ENCODE assay signal across 10 cellular contexts in the genomic region with DNA sequence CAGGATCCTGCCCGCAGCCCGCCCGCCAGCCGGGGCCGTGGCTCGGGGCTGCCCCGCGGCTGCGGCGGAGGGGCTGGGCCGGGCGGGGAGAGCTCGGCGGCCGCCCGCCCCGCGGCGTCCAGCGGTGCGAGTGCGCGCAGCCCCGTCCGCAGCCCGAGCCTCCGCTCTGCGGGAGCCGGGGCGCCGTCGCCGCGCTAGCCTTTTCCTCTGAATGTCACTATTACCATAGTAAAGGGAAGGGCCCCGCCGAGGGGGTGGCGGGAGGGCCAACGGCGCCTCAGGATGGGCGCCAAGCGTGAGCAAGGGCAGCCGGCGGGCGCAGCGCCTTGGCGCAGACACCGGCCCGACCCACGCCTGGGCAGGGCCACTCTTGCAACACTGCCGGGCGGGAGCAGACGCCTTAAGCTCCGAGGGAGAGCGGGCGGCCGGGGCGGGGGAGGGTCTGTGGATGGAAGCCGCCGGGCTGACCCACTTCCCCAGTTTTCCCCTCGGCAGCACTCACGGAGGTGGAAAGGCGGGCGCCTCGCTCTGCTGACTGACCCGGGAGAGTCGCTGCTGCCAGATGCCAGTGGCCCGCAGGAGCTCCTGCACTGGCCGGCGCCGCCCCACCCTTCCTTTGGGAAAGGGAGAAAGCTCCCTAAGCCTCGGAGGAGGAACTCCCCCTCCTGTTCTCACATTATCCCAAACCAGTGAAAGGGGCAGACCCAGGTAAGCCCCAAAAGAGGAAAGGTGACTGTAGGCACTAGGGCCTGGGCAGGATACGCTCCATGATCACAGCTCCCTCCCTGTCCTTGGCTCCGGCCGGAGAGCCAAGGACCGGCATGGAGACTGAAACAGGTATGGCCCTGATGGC.
DNase-seq lines count a peak whose midpoint lies in the region; ATAC-seq, FAIRE-seq and TF ChIP-seq lines count a peak whose summit lies in the region.
"Had no signal": no experiment of that assay in that cellular context is flagged by ENCODE, and none has a peak within 500 bp of the region (broad histone marks: within the 10 kb centered on the region; RNA-seq: fewer than 3 reads in every experiment).

No MANE protein-coding gene starts in this region.

- WGBS in heart left ventricle, 4 donors, result 1% methylated on average over 16 to 75 of the region's 75 CpGs
- WGBS in pancreas, 2 donors, result 0% methylated on average over 62 to 75 of the region's 75 CpGs

- TF ChIP-seq CTCF in heart left ventricle (IDR thresholded peaks at IDR 0.05) (no peak), pancreas (IDR thresholded peaks at IDR 0.05) (no peak)

- H3K4me3 ChIP-seq in heart left ventricle (peak overlapping the region; percentile 22 to 58 (median 49)), pancreas (peak overlapping the region; percentile 31 to 60 (median 41))

- H3K27ac Mint-ChIP-seq in activated naive CD4-positive, alpha-beta T cell treated with anti-CD3 and anti-CD28 coated beads, Interleukin-2, amount 50 U/mL, for 72 hours, result no peak overlapping the region
- H3K27ac Mint-ChIP-seq: CD4-positive, CD25-positive, alpha-beta regulatory T cell had no signal

- FAIRE-seq in pancreas (lab: Jason Lieb, UNC), result no peak

- peak; percentile 52 to 58 for ATAC-seq in activated naive CD4-positive, alpha-beta T cell treated with anti-CD3 and anti-CD28 coated beads, Interleukin-2, amount 50 U/mL, for 72 hours
- peak; percentile 58 to 95 (median 84) for ATAC-seq in heart left ventricle
- peak; percentile 94 to 97 (median 95) for ATAC-seq in pancreas
- no peak for ATAC-seq in GM18517 (IDR thresholded peaks at IDR 0.05; ENCODE audit: unreplicated experiment)

- no peak overlapping the region for H3K27ac ChIP-seq in heart left ventricle
- H3K27ac ChIP-seq in pancreas, result no peak overlapping the region
- H3K27ac ChIP-seq: VCaP had no signal

- H3K36me3 ChIP-seq in heart left ventricle (no peaks in the 10 kb centered on the region), pancreas (no peaks in the 10 kb centered on the region)

- H3K27me3 ChIP-seq in heart left ventricle (peaks cover 0 to 52% (median 21%) of the 10 kb centered on the region in 9 donors), pancreas (no peaks in the 10 kb centered on the region)

- peak; percentile 16 for DNase-seq in NCI-H2107 (lab: John Stamatoyannopoulos, UW)
- DNase-seq in NCI-H2107 treated with DMSO at 0.1 percent for 48 hours (lab: John Stamatoyannopoulos, UW; ENCODE audit: unreplicated experiment), result no peak
- peak; percentile 34 for DNase-seq in NCI-H1694 treated with DMSO at 0.1 percent for 48 hours (lab: John Stamatoyannopoulos, UW)
- DNase-seq in activated naive CD4-positive, alpha-beta T cell treated with anti-CD3 and anti-CD28 coated beads, Interleukin-2, amount 50 U/mL, for 72 hours (ENCODE audit: low spot score in 2 of 2), result peak in 1 of 2 donors; percentile 22
- peak; percentile 22 to 69 (median 35) for DNase-seq in heart left ventricle
- peak; percentile 76 to 92 (median 82) for DNase-seq in pancreas
- DNase-seq in inferior parietal cortex (ENCODE audit: extremely low spot score), result no peak
- DNase-seq: CD4-positive, CD25-positive, alpha-beta regulatory T cell had no signal

- H3K9me3 ChIP-seq in heart left ventricle, result no peaks in the 10 kb centered on the region
- no peaks in the 10 kb centered on the region for H3K9me3 ChIP-seq in pancreas

- H3K4me1 ChIP-seq in heart left ventricle (peaks cover 0 to 15% (median 1%) of the 10 kb centered on the region in 12 donors), pancreas (peaks cover 0 to 6% (median 0%) of the 10 kb centered on the region in 3 donors)

- no peak for TF ChIP-seq POLR2A in heart left ventricle (IDR thresholded peaks at IDR 0.05)

- H3K36me3 Mint-ChIP-seq in activated naive CD4-positive, alpha-beta T cell treated with anti-CD3 and anti-CD28 coated beads, Interleukin-2, amount 50 U/mL, for 72 hours, result peaks cover 0 to 5% of the 10 kb centered on the region in 2 donors
- H3K36me3 Mint-ChIP-seq: CD4-positive, CD25-positive, alpha-beta regulatory T cell had no signal

- intact Hi-C loops in heart left ventricle (cut with DNase I), result no loop called here
- intact Hi-C loops in pancreas (cut with DNase I), result no loop called here

- no peaks in the 10 kb centered on the region for H3K9me3 Mint-ChIP-seq in activated naive CD4-positive, alpha-beta T cell treated with anti-CD3 and anti-CD28 coated beads, Interleukin-2, amount 50 U/mL, for 72 hours
- H3K9me3 Mint-ChIP-seq: CD4-positive, CD25-positive, alpha-beta regulatory T cell had no signal

Comparison
In these comparisons a context has a peak if more than half of its experiments do, and no peak if none do; other contexts are left out.
1. DNase-seq: peak in NCI-H2107 (single experiment), NCI-H1694 treated with DMSO at 0.1 percent for 48 hours (single experiment), heart left ventricle (5 of 5) and pancreas (6 of 6); none in NCI-H2107 treated with DMSO at 0.1 percent for 48 hours (single experiment) and inferior parietal cortex (single experiment).